In the genomic region with DNA sequence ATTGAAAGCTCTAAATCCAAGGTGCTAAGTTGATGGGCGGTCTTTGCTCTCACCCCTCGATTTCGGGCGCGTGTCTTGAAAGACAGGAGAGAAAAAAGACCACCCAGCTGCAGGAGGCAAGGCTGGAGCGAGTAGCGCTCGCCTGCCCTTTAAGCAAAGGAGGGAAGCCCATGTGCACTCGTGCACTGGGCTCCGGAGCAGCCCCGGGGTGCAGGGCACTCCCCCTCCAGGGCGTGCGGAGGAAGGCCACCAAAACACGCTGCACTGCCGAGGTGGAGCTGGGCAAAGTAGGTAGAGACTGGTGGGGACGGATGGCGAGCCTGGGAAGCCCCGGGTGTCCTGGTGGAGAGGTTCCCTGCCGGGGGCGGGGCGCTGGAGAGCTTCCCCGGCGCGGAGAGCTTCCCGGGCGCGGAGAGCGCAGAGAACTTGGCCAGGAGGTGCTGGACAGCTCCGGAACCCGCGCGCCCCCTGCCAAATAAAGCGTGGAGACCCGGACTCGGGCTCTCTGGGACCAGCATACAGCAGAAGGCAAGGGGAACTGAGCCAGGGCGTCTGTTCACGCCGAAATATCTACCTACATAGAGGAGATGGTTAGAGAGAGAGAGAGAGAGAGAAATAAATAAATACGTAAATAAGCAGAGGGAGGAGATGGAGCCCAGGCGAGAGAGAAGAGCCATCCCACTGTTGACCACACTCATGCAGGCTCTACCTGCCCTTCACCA, we compare ENCODE assay signal across 8 cellular contexts. TPM values are rescaled to one million over a fixed set of nuclear protein-coding genes. Genes with fewer than 3 reads are reported as not detected.
DNase-seq lines count a peak whose midpoint lies in the region; ATAC-seq lines count a peak whose summit lies in the region.

No MANE protein-coding gene starts in this region.

- DNase-seq in ELF-1 (ENCODE audit: low read depth, low spot score) (peak; percentile 79), SJCRH30 (no peak), anterior cingulate cortex (lab: John Stamatoyannopoulos, UW) (peak in 34 of 58 donors; percentile 3 to 68 (median 30)), hypothalamus (lab: John Stamatoyannopoulos, UW) (peak in 28 of 51 donors; percentile 4 to 71 (median 24)), skeletal muscle cell (ENCODE audit: low read depth) (no peak), NCI-H2107 (lab: John Stamatoyannopoulos, UW) (no peak), RPMI8226 (no peak)

- no peak overlapping the region for H3K27ac ChIP-seq in SJCRH30

- H3K4me3 ChIP-seq in SJCRH30 (peak overlapping the region; percentile 54), skeletal muscle cell (ENCODE audit: low read depth, low read length) (peak overlapping the region; percentile 49)

- no peaks in the 10 kb centered on the region for H3K9me3 ChIP-seq in SJCRH30 (replicated peaks)

- peaks cover 7% of the 10 kb centered on the region; the same call in 1 of the 2 replicates for H3K27me3 ChIP-seq in SJCRH30

- H3K4me1 ChIP-seq in SJCRH30: no peaks in the 10 kb centered on the region

- H3K36me3 ChIP-seq in SJCRH30: no peaks in the 10 kb centered on the region

- ATAC-seq in HG02981 (IDR thresholded peaks at IDR 0.05; ENCODE audit: unreplicated experiment): peak; percentile 35

RNA-seq across cellular contexts. Expression of gene NELL2, which starts 0.6 kb away (rescaled TPM):
- total RNA-seq in SJCRH30 (2014; rRNA removed; shearing (Covaris generic)): 2.7 and 4.8 TPM in 2 replicates

Comparison
In these comparisons a context has a peak if more than half of its experiments do, and no peak if none do; other contexts are left out.
1. DNase-seq: peak in ELF-1 (single experiment), anterior cingulate cortex (34 of 58) and hypothalamus (28 of 51); none in SJCRH30 (0 of 2), skeletal muscle cell (single experiment), NCI-H2107 (single experiment) and RPMI8226 (single experiment).